ENCODE assay signal across 8 cellular contexts in genomic region chr14:74085828-74086227, GRCh38. TPM values are rescaled to one million over a fixed set of nuclear protein-coding genes. Genes with fewer than 3 reads are reported as not detected.
A peak's percentile ranks its signal among the peaks of the same experiment; 100 is the strongest.
DNase-seq lines count a peak whose midpoint lies in the region; ATAC-seq and TF ChIP-seq lines count a peak whose summit lies in the region.

No MANE protein-coding gene starts in this region.

- no peak for ATAC-seq in activated naive CD8-positive, alpha-beta T cell treated with anti-CD3 and anti-CD28 coated beads, Interleukin-2, amount 50 U/mL, for 24 hours
- no peak for ATAC-seq in GM19455 (IDR thresholded peaks at IDR 0.05; ENCODE audit: unreplicated experiment)

- H3K18ac ChIP-seq in mesenchymal stem cell (ENCODE audit: low read depth in 1 of 2, low read length in 2 of 2): no peak overlapping the region

- H2BK120ac ChIP-seq in mesenchymal stem cell (ENCODE audit: low read depth, low read length): no peak overlapping the region

- H3K9me3 Mint-ChIP-seq in activated naive CD8-positive, alpha-beta T cell treated with anti-CD3 and anti-CD28 coated beads, Interleukin-2, amount 50 U/mL, for 24 hours: no peaks in the 10 kb centered on the region

- H3K4me3 ChIP-seq in BE2C (ENCODE audit: low read depth, low read length): peak overlapping the region; percentile 80
- H3K4me3 ChIP-seq in HUES48 (ENCODE audit: low read depth, low read length): peak overlapping the region; percentile 92
- H3K4me3 ChIP-seq in mesenchymal stem cell (ENCODE audit: insufficient read depth in 1 of 2, low read depth in 1 of 2, low read length in 2 of 2): peak overlapping the region in 1 of 2 experiments; percentile 94

- no peak for TF ChIP-seq CTCF in BE2C (IDR thresholded peaks at IDR 0.05; ENCODE audit: low read depth, low read length)

- no peak overlapping the region for H3K23ac ChIP-seq in mesenchymal stem cell (ENCODE audit: low read length in 2 of 2)

- H3K27me3 Mint-ChIP-seq in activated naive CD8-positive, alpha-beta T cell treated with anti-CD3 and anti-CD28 coated beads, Interleukin-2, amount 50 U/mL, for 24 hours: no peaks in the 10 kb centered on the region

- H3K14ac ChIP-seq in mesenchymal stem cell (ENCODE audit: low read length in 2 of 2): no peak overlapping the region

- H3K36me3 ChIP-seq in BE2C: no peaks in the 10 kb centered on the region
- H3K36me3 ChIP-seq in HUES48 (ENCODE audit: control insufficient read depth, insufficient read depth, low read length): peaks cover 3% of the 10 kb centered on the region; the same call in 1 of the 2 replicates
- H3K36me3 ChIP-seq in mesenchymal stem cell (ENCODE audit: control insufficient read depth in 1 of 2, insufficient read depth in 2 of 2, low read depth in 1 of 2, low read length in 2 of 2): peaks cover 0 to under 1% of the 10 kb centered on the region in 2 experiments

- no peak overlapping the region for H4K8ac ChIP-seq in mesenchymal stem cell (ENCODE audit: low read length)

- H3K27ac ChIP-seq in HUES48 (ENCODE audit: low read depth, low read length): peak overlapping the region; percentile 90
- H3K27ac ChIP-seq in mesenchymal stem cell (ENCODE audit: low read length, poor library complexity, severe bottlenecking): no peak overlapping the region

- H3K4me3 Mint-ChIP-seq in activated naive CD8-positive, alpha-beta T cell treated with anti-CD3 and anti-CD28 coated beads, Interleukin-2, amount 50 U/mL, for 24 hours: peak overlapping the region; percentile 98

- peaks cover 15% of the 10 kb centered on the region for H3K79me1 ChIP-seq in mesenchymal stem cell (replicated peaks; ENCODE audit: low read length, poor library complexity, severe bottlenecking)

- peaks cover 5% of the 10 kb centered on the region for H3K36me3 Mint-ChIP-seq in activated naive CD8-positive, alpha-beta T cell treated with anti-CD3 and anti-CD28 coated beads, Interleukin-2, amount 50 U/mL, for 24 hours (ENCODE audit: low read depth)

- no peak overlapping the region for H2BK15ac ChIP-seq in mesenchymal stem cell (ENCODE audit: low read depth, poor library complexity, severe bottlenecking)

- H3K4me2 ChIP-seq in mesenchymal stem cell (ENCODE audit: low read length, poor library complexity, severe bottlenecking): no peak overlapping the region

- peak overlapping the region; percentile 95 for H3K27ac Mint-ChIP-seq in activated naive CD8-positive, alpha-beta T cell treated with anti-CD3 and anti-CD28 coated beads, Interleukin-2, amount 50 U/mL, for 24 hours

- H2BK12ac ChIP-seq in mesenchymal stem cell (ENCODE audit: low read length in 2 of 2): no peak overlapping the region

- WGBS in mesenchymal stem cell: no CpG with 5 or more reads among the region's 1 CpG

- DNase-seq in BE2C (no peak), mesenchymal stem cell (no peak), cerebellar cortex (ENCODE audit: low spot score) (no peak), NCI-H345 treated with DMSO at 0.1 percent for 48 hours (lab: John Stamatoyannopoulos, UW; ENCODE audit: unreplicated experiment) (no peak), NCI-H345 (lab: John Stamatoyannopoulos, UW) (no peak)
- DNase-seq in activated naive CD8-positive, alpha-beta T cell treated with anti-CD3 and anti-CD28 coated beads, Interleukin-2, amount 50 U/mL, for 24 hours: no peak

- H3K4ac ChIP-seq in mesenchymal stem cell (ENCODE audit: low read depth in 1 of 2, low read length in 2 of 2): no peak overlapping the region

- H3K9me3 ChIP-seq in BE2C (no peaks in the 10 kb centered on the region), HUES48 (ENCODE audit: control insufficient read depth, insufficient read depth, low read length) (no peaks in the 10 kb centered on the region), mesenchymal stem cell (ENCODE audit: control insufficient read depth, low read length) (no peaks in the 10 kb centered on the region)

- H2AFZ ChIP-seq in mesenchymal stem cell (ENCODE audit: low read depth, low read length): no peak overlapping the region

- H3K27me3 ChIP-seq in BE2C (no peaks in the 10 kb centered on the region), HUES48 (ENCODE audit: control insufficient read depth, insufficient read depth, low read length) (no peaks in the 10 kb centered on the region), mesenchymal stem cell (ENCODE audit: control insufficient read depth in 1 of 2, insufficient read depth in 1 of 2, low read length in 2 of 2) (no peaks in the 10 kb centered on the region)

- peaks cover 51% of the 10 kb centered on the region for H3K4me1 Mint-ChIP-seq in activated naive CD8-positive, alpha-beta T cell treated with anti-CD3 and anti-CD28 coated beads, Interleukin-2, amount 50 U/mL, for 24 hours

- peak overlapping the region; percentile 96 for H3K9ac ChIP-seq in HUES48 (ENCODE audit: low read depth, low read length)
- peak overlapping the region; percentile 95 for H3K9ac ChIP-seq in mesenchymal stem cell (ENCODE audit: low read length)

- H4K91ac ChIP-seq in mesenchymal stem cell (ENCODE audit: low read length): no peak overlapping the region

- H2AK5ac ChIP-seq in mesenchymal stem cell (ENCODE audit: low read length, severe bottlenecking): no peak overlapping the region

- H2BK5ac ChIP-seq in mesenchymal stem cell (ENCODE audit: low read depth, low read length, poor library complexity, severe bottlenecking): no peak overlapping the region

- H3K4me1 ChIP-seq in BE2C (no peaks in the 10 kb centered on the region), HUES48 (ENCODE audit: control insufficient read depth, insufficient read depth, low read length) (peaks cover 12% of the 10 kb centered on the region), mesenchymal stem cell (ENCODE audit: control insufficient read depth, insufficient read depth, low read depth, low read length) (peaks cover 4% of the 10 kb centered on the region)

RNA-seq across cellular contexts. Expression of gene LIN52, which starts 1.1 kb away (rescaled TPM):
- 11.2 TPM for polyA plus RNA-seq in BE2C (2012; ENCODE audit: insufficient read depth, insufficient read length, low read depth)
- polyA plus RNA-seq in mesenchymal stem cell (2013, experiment 1 of 2): 8.1 TPM
- polyA plus RNA-seq in mesenchymal stem cell (2013, experiment 2 of 2): 8.5 TPM

RNA-seq across cellular contexts. Expression of gene ALDH6A1, which starts 1.6 kb away (rescaled TPM):
- 2.8 TPM for polyA plus RNA-seq in BE2C (2012; ENCODE audit: insufficient read depth, insufficient read length, low read depth)
- polyA plus RNA-seq in mesenchymal stem cell (2013, experiment 1 of 2): 3.7 TPM
- polyA plus RNA-seq in mesenchymal stem cell (2013, experiment 2 of 2): 3.5 TPM
